8 cellular contexts compared by ENCODE assay signal in the genomic region with DNA sequence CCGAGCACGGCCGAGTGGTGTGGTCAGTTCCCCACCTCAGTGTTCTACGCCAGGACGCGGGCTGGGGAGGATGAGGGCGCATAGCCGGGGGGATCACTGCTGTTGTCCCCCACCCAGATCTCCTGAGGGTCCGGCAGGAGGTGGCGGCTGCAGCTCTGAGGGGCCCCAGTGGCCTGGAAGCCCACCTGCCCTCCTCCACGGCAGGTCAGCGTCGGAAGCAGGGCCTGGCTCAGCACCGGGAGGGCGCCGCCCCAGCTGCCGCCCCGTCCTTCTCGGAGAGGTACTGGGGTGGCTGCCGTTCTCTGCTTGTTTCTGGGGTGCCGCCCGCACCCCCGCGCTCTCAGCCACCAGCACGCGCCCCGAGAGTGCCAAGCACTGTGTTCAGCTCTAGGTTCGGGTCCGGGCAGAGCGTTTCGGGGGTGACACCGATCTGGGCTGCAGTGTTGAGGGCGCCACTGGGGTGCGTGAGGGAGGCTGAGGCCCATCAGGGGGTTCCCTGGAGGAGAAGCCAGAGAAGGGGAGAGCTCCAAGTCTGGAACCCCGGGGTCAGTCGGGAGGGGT. TPM values are rescaled to one million over a fixed set of nuclear protein-coding genes. Genes with fewer than 3 reads are reported as not detected.
DNase-seq lines count a peak whose midpoint lies in the region; ATAC-seq and TF ChIP-seq lines count a peak whose summit lies in the region.

No MANE protein-coding gene starts in this region.

- H3K4me1 Mint-ChIP-seq in T-helper 2 cell treated with Interferon-gamma antibody and Interleukin-4, amounts not matched to agents 5 μg/mL and 100 μg/mL, for 36 hours (ENCODE audit: low read depth) = peaks cover 3% of the 10 kb centered on the region
- peaks cover 11% of the 10 kb centered on the region for H3K4me1 Mint-ChIP-seq in activated B cell treated with CpG ODN at 0.5 μM for 24 hours
- peaks cover 23% of the 10 kb centered on the region for H3K4me1 Mint-ChIP-seq in stimulated activated naive CD8-positive, alpha-beta T cell treated with anti-CD3 and anti-CD28 coated beads, Interleukin-15, amount 100 ng/mL, for 72 hours

- H3K4me3 Mint-ChIP-seq in T-helper 2 cell treated with Interferon-gamma antibody and Interleukin-4, amounts not matched to agents 5 μg/mL and 100 μg/mL, for 36 hours = peak overlapping the region; percentile 58
- H3K4me3 Mint-ChIP-seq in activated B cell treated with CpG ODN at 0.5 μM for 24 hours = peak overlapping the region; percentile 80
- H3K4me3 Mint-ChIP-seq in stimulated activated naive CD8-positive, alpha-beta T cell treated with anti-CD3 and anti-CD28 coated beads, Interleukin-15, amount 100 ng/mL, for 72 hours = peak overlapping the region; percentile 77 to 86

- no peak for DNase-seq in T-helper 2 cell treated with Interferon-gamma antibody and Interleukin-4, amounts not matched to agents 5 μg/mL and 100 μg/mL, for 36 hours (ENCODE audit: low spot score)
- DNase-seq in T-helper 2 cell (no peak), activated B cell treated with CpG ODN at 0.5 μM for 24 hours (no peak), NCI-H524 treated with DMSO at 0.1 percent for 48 hours (lab: John Stamatoyannopoulos, UW) (no peak), HuH-7 (ENCODE audit: low spot score) (no peak)
- DNase-seq in stimulated activated naive CD8-positive, alpha-beta T cell treated with anti-CD3 and anti-CD28 coated beads, Interleukin-15, amount 100 ng/mL, for 72 hours = no peak

- H3K27ac Mint-ChIP-seq in T-helper 2 cell treated with Interferon-gamma antibody and Interleukin-4, amounts not matched to agents 5 μg/mL and 100 μg/mL, for 36 hours = no peak overlapping the region
- no peak overlapping the region for H3K27ac Mint-ChIP-seq in activated B cell treated with CpG ODN at 0.5 μM for 24 hours
- peak overlapping the region in 1 of 2 donors; percentile 85 for H3K27ac Mint-ChIP-seq in stimulated activated naive CD8-positive, alpha-beta T cell treated with anti-CD3 and anti-CD28 coated beads, Interleukin-15, amount 100 ng/mL, for 72 hours

- peaks cover 4% of the 10 kb centered on the region for H3K4me1 ChIP-seq in iPS-15b (ENCODE audit: control insufficient read depth, insufficient read depth, low read length)

- POLR2A ChIA-PET in activated B cell treated with CpG ODN at 0.5 μM for 24 hours (lab: Charles Lee) = interaction anchor here (0.5 to 1.5 kb wide), 3 partner anchors 15 to 564 kb away, joined by 3 to 5 read pairs (median 4); a partner anchor contains a TSS

- intact Hi-C loops in activated B cell treated with CpG ODN at 0.5 μM for 24 hours (cut with micrococcal nuclease) = loop anchor here (5.0 kb wide), 1 partner anchor 34 kb away; no protein-coding TSS in a partner anchor

- H3K4me3 ChIP-seq in iPS-15b (ENCODE audit: low read depth, low read length) = peak overlapping the region; percentile 49

- H3K36me3 ChIP-seq in iPS-15b (ENCODE audit: control insufficient read depth, insufficient read depth, low read length) = peaks cover 13% of the 10 kb centered on the region

- TF ChIP-seq CTCF in activated B cell treated with CpG ODN at 0.5 μM for 24 hours (IDR thresholded peaks at IDR 0.05) = no peak

- ATAC-seq in activated B cell treated with CpG ODN at 0.5 μM for 24 hours (ENCODE audit: low read depth) = no peak
- ATAC-seq in stimulated activated naive CD8-positive, alpha-beta T cell treated with anti-CD3 and anti-CD28 coated beads, Interleukin-15, amount 100 ng/mL, for 72 hours = peak; percentile 1
- no peak for ATAC-seq in GM19463 (IDR thresholded peaks at IDR 0.05; ENCODE audit: unreplicated experiment)

- no peak overlapping the region for H3K9ac ChIP-seq in iPS-15b (ENCODE audit: low read depth, low read length)

- H3K36me3 Mint-ChIP-seq in T-helper 2 cell treated with Interferon-gamma antibody and Interleukin-4, amounts not matched to agents 5 μg/mL and 100 μg/mL, for 36 hours (ENCODE audit: low read depth) = peaks cover 14% of the 10 kb centered on the region
- H3K36me3 Mint-ChIP-seq in activated B cell treated with CpG ODN at 0.5 μM for 24 hours (ENCODE audit: low read depth) = peaks cover 15% of the 10 kb centered on the region

- peaks cover 30% of the 10 kb centered on the region for H3K27me3 Mint-ChIP-seq in T-helper 2 cell treated with Interferon-gamma antibody and Interleukin-4, amounts not matched to agents 5 μg/mL and 100 μg/mL, for 36 hours (ENCODE audit: low read depth)
- peaks cover 21% of the 10 kb centered on the region for H3K27me3 Mint-ChIP-seq in activated B cell treated with CpG ODN at 0.5 μM for 24 hours
- H3K27me3 Mint-ChIP-seq in stimulated activated naive CD8-positive, alpha-beta T cell treated with anti-CD3 and anti-CD28 coated beads, Interleukin-15, amount 100 ng/mL, for 72 hours = peaks cover 57% of the 10 kb centered on the region

- H3K9me3 ChIP-seq in iPS-15b (ENCODE audit: control insufficient read depth, insufficient read depth, low read length) = no peaks in the 10 kb centered on the region

- peaks cover 48% of the 10 kb centered on the region for H3K27me3 ChIP-seq in iPS-15b (ENCODE audit: control insufficient read depth, insufficient read depth, low read length)

- no peaks in the 10 kb centered on the region for H3K9me3 Mint-ChIP-seq in T-helper 2 cell treated with Interferon-gamma antibody and Interleukin-4, amounts not matched to agents 5 μg/mL and 100 μg/mL, for 36 hours
- no peaks in the 10 kb centered on the region for H3K9me3 Mint-ChIP-seq in activated B cell treated with CpG ODN at 0.5 μM for 24 hours
- H3K9me3 Mint-ChIP-seq in stimulated activated naive CD8-positive, alpha-beta T cell treated with anti-CD3 and anti-CD28 coated beads, Interleukin-15, amount 100 ng/mL, for 72 hours = no peaks in the 10 kb centered on the region

- CTCF ChIA-PET in activated B cell treated with CpG ODN at 0.5 μM for 24 hours (lab: Charles Lee) = interaction anchor here (1.0 to 1.3 kb wide), 2 partner anchors 17 to 39 kb away, joined by 3 read pairs; a partner anchor contains a TSS

RNA-seq across cellular contexts. Expression of a gene that starts 17.4 kb away (rescaled TPM):
- not detected in 2 replicates for total RNA-seq in activated B cell treated with CpG ODN at 0.5 μM for 24 hours

RNA-seq across cellular contexts. Expression of a gene that starts 17.9 kb away (rescaled TPM):
- total RNA-seq in activated B cell treated with CpG ODN at 0.5 μM for 24 hours = 95.5 and 96.8 TPM in 2 replicates

RNA-seq across cellular contexts. Expression of a gene that starts 19.3 kb away (rescaled TPM):
- 15.1 and 16.4 TPM in 2 replicates for total RNA-seq in activated B cell treated with CpG ODN at 0.5 μM for 24 hours

RNA-seq across cellular contexts. Expression of a gene that starts 25.2 kb away (rescaled TPM):
- total RNA-seq in activated B cell treated with CpG ODN at 0.5 μM for 24 hours = 1.3 and 1.4 TPM in 2 replicates

RNA-seq across cellular contexts. Expression of a gene that starts 40.8 kb away (rescaled TPM):
- not detected in 2 replicates for total RNA-seq in activated B cell treated with CpG ODN at 0.5 μM for 24 hours
